In genomic region chr4:38453253-38453881, GRCh38 we compare ENCODE assay signal across 23 cellular contexts.
"Had no signal": no experiment of that assay in that cellular context is flagged by ENCODE, and none has a peak within 500 bp of the region (broad histone marks: within the 10 kb centered on the region; RNA-seq: fewer than 3 reads in every experiment).

No MANE protein-coding gene starts in this region.

- H3K4me1 Mint-ChIP-seq: endodermal cell, memory B cell, naive B cell had no signal

- H3K27ac ChIP-seq: coronary artery, foreskin keratinocyte, left ventricle myocardium inferior, lower lobe of right lung, neutrophil, sigmoid colon, skin epidermis, stomach, transverse colon had no signal

- ATAC-seq: foreskin keratinocyte, left cardiac atrium, lower lobe of right lung had no signal

- H3K36me3 ChIP-seq: left ventricle myocardium inferior, lower lobe of right lung, neutrophil, sigmoid colon, stomach, thoracic aorta, transverse colon had no signal

- H3K4me1 ChIP-seq: foreskin keratinocyte, left ventricle myocardium inferior, sigmoid colon had no signal

- H3K4me3 Mint-ChIP-seq: endodermal cell, memory B cell, naive B cell had no signal

- H3K9me3 Mint-ChIP-seq: memory B cell had no signal

- H3K9me3 ChIP-seq: lower lobe of right lung, neutrophil, sigmoid colon, thoracic aorta, transverse colon had no signal

- H3K36me3 Mint-ChIP-seq: naive B cell had no signal

- FAIRE-seq: endothelial cell of umbilical vein, kidney had no signal

- H3K27me3 ChIP-seq: neutrophil, sigmoid colon, stomach, transverse colon had no signal

- H3K4me3 ChIP-seq: coronary artery, left ventricle myocardium inferior, lower lobe of right lung, sigmoid colon, skin epidermis, stomach, thoracic aorta, transverse colon had no signal

- DNase-seq: effector CD4-positive, alpha-beta T cell; endodermal cell; erythroblast; foreskin keratinocyte; kidney; left cardiac atrium; left ventricle myocardium inferior; lower lobe of right lung; midbrain; naive B cell; sigmoid colon; stimulated activated CD4-positive, alpha-beta T cell treated with anti-CD3 and anti-CD28 coated beads, Interleukin-2, amount 100 ng/mL, for 24 hours; stimulated activated CD4-positive, alpha-beta T cell treated with anti-CD3 and anti-CD28 coated beads, Interleukin-4, amount 100 ng/mL, for 4 hours; stimulated activated naive CD4-positive, alpha-beta T cell; stomach; substantia nigra; transverse colon had no signal

- H3K27ac Mint-ChIP-seq: endodermal cell, memory B cell had no signal
